18 cellular contexts compared by ENCODE assay signal in genomic region chrX:43269201-43269600, GRCh38.
A peak's percentile ranks its signal among the peaks of the same experiment; 100 is the strongest.
DNase-seq lines count a peak whose midpoint lies in the region; ATAC-seq, FAIRE-seq and TF ChIP-seq lines count a peak whose summit lies in the region.
"Had no signal": no experiment of that assay in that cellular context is flagged by ENCODE, and none has a peak within 500 bp of the region (broad histone marks: within the 10 kb centered on the region; RNA-seq: fewer than 3 reads in every experiment).

No MANE protein-coding gene starts in this region.

- ATAC-seq in foreskin keratinocyte (no peak), HG02870 (IDR thresholded peaks at IDR 0.05; ENCODE audit: unreplicated experiment) (no peak), GM18870 (IDR thresholded peaks at IDR 0.05; ENCODE audit: unreplicated experiment) (no peak)

- H3K4me3 ChIP-seq in breast epithelium (no peak overlapping the region), astrocyte (ENCODE audit: insufficient read depth, low read depth, low read length) (no peak overlapping the region)
- H3K4me3 ChIP-seq: GM23248 had no signal

- CTCF ChIA-PET in MCF 10A (lab: Yijun Ruan, JAX): no interaction called here

- TF ChIP-seq CTCF in MCF 10A (IDR thresholded peaks at IDR 0.05; ENCODE audit: unreplicated experiment) (no peak), breast epithelium (IDR thresholded peaks at IDR 0.05) (no peak), astrocyte (IDR thresholded peaks at IDR 0.05; ENCODE audit: insufficient read depth, low read depth, low read length) (no peak), foreskin keratinocyte (conservative IDR thresholded peaks at IDR 0.05) (no peak)

- H3K9me3 ChIP-seq in breast epithelium (peaks cover 2% of the 10 kb centered on the region in 2 donors), astrocyte (ENCODE audit: insufficient read depth, low read depth, low read length) (no peaks in the 10 kb centered on the region)

- H3K27me3 ChIP-seq in breast epithelium (peaks cover 0 to 23% of the 10 kb centered on the region in 2 donors), astrocyte (ENCODE audit: insufficient read depth, low read length) (no peaks in the 10 kb centered on the region), foreskin keratinocyte (no peaks in the 10 kb centered on the region)

- DNase-seq in MCF 10A (ENCODE audit: unreplicated experiment) (peak; percentile 46), breast epithelium (ENCODE audit: low spot score in 2 of 2) (no peak), astrocyte (ENCODE audit: low read depth) (no peak), foreskin keratinocyte (peak; percentile 1 to 18), superior temporal gyrus (ENCODE audit: extremely low spot score) (peak; percentile 6)
- DNase-seq in effector CD4-positive, alpha-beta T cell: no peak
- DNase-seq: COR-L47, GM23248, NCI-H187 treated with DMSO at 0.1 percent for 48 hours, NCI-H510A, NCI-H82 had no signal

- H4K20me1 ChIP-seq in astrocyte (ENCODE audit: insufficient read depth, low read length): no peaks in the 10 kb centered on the region

- no peak overlapping the region for H2AFZ ChIP-seq in astrocyte (ENCODE audit: low read depth, low read length)
- H2AFZ ChIP-seq: GM23248 had no signal

- no peak for TF ChIP-seq POLR2A in breast epithelium (IDR thresholded peaks at IDR 0.05)

- intact Hi-C loops in MCF 10A (cut with micrococcal nuclease): no loop called here
- intact Hi-C loops in breast epithelium (cut with DNase I; ENCODE audit: low total_unique reads): loop anchor here (5.0 kb wide), 1 partner anchor 198 kb away; no protein-coding TSS in a partner anchor

- H3K36me3 ChIP-seq in breast epithelium: no peaks in the 10 kb centered on the region
- no peaks in the 10 kb centered on the region for H3K36me3 ChIP-seq in astrocyte (ENCODE audit: insufficient read depth, low read length)

- peaks cover 18% of the 10 kb centered on the region for H3K27me3 Mint-ChIP-seq in MCF 10A (ENCODE audit: insufficient read depth, unreplicated experiment)
- H3K27me3 Mint-ChIP-seq in astrocyte (ENCODE audit: low read depth, unreplicated experiment): no peaks in the 10 kb centered on the region

- no peak overlapping the region for H3K4me3 Mint-ChIP-seq in MCF 10A (ENCODE audit: unreplicated experiment)
- H3K4me3 Mint-ChIP-seq in astrocyte (ENCODE audit: unreplicated experiment): no peak overlapping the region

- POLR2A ChIA-PET in MCF 10A (lab: Yijun Ruan, JAX): interaction anchor here (0.6 kb wide), 1 partner anchor 809 kb away, joined by 3 read pairs; no protein-coding TSS in a partner anchor

- H3K9ac ChIP-seq in astrocyte (ENCODE audit: low read length): no peak overlapping the region
- H3K9ac ChIP-seq: GM23248, KMS-11 had no signal

- H3K4me1 Mint-ChIP-seq in MCF 10A (ENCODE audit: insufficient read depth, unreplicated experiment) (no peaks in the 10 kb centered on the region), astrocyte (ENCODE audit: low read depth, unreplicated experiment) (no peaks in the 10 kb centered on the region)

- FAIRE-seq in astrocyte (lab: Jason Lieb, UNC): peak; percentile 71
- FAIRE-seq: G401.6, GM12892, RCC 7860 had no signal

- BruUV-seq in MCF 10A (replicated peaks; lab: Mats Ljungman, UMichigan): no TSS peak

- H3K27ac Mint-ChIP-seq in MCF 10A (ENCODE audit: low read depth, unreplicated experiment) (no peak overlapping the region), astrocyte (ENCODE audit: unreplicated experiment) (no peak overlapping the region)

- H3K27ac ChIP-seq in breast epithelium: no peak overlapping the region
- H3K27ac ChIP-seq in astrocyte (ENCODE audit: low read depth, low read length): no peak overlapping the region
- H3K27ac ChIP-seq in foreskin keratinocyte: no peak overlapping the region
- H3K27ac ChIP-seq: C4-2B, GM23248, KMS-11 had no signal

- H3K79me2 ChIP-seq in astrocyte (ENCODE audit: insufficient read depth, low read length): no peaks in the 10 kb centered on the region

- H3K9me3 Mint-ChIP-seq in MCF 10A (ENCODE audit: unreplicated experiment) (no peaks in the 10 kb centered on the region), astrocyte (ENCODE audit: unreplicated experiment) (no peaks in the 10 kb centered on the region)

- H3K4me2 ChIP-seq in astrocyte (ENCODE audit: low read length): no peak overlapping the region
- H3K4me2 ChIP-seq: KMS-11 had no signal

- H3K36me3 Mint-ChIP-seq in MCF 10A (ENCODE audit: insufficient read depth, unreplicated experiment) (peaks cover 7% of the 10 kb centered on the region), astrocyte (ENCODE audit: low read depth, unreplicated experiment) (no peaks in the 10 kb centered on the region)

- H3K4me1 ChIP-seq in breast epithelium (no peaks in the 10 kb centered on the region), astrocyte (ENCODE audit: insufficient read depth, low read length) (no peaks in the 10 kb centered on the region), foreskin keratinocyte (no peaks in the 10 kb centered on the region)

Comparison
In these comparisons a context has a peak if more than half of its experiments do, and no peak if none do; other contexts are left out.
1. DNase-seq: peak in MCF 10A (single experiment), foreskin keratinocyte (2 of 2) and superior temporal gyrus (single experiment); none in breast epithelium (0 of 2), astrocyte (single experiment) and effector CD4-positive, alpha-beta T cell (single experiment).